In the genomic region with DNA sequence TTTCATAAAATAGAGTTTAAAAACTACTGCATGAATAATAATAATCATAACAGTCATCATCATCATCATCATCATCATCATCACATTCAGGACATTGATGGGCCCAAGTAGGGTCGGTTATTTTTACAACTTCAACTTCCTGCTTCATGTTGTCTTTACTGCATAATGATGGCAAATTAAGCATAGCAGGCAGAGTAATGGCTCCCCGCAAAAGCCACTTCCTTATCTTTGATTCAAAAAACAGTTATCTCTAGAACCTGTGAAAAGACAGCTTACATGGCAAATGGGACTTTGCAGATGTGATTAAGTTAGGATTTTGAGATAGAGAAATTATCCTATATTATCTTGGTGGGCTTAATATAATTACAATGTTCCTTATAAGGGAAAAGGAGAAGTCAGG, we compare ENCODE assay signal across 15 cellular contexts.
"Had no signal": no experiment of that assay in that cellular context is flagged by ENCODE, and none has a peak within 500 bp of the region (broad histone marks: within the 10 kb centered on the region; RNA-seq: fewer than 3 reads in every experiment).

No MANE protein-coding gene starts in this region.

- H3K4me1 ChIP-seq: upper lobe of right lung had no signal

- ATAC-seq: activated naive CD8-positive, alpha-beta T cell treated with anti-CD3 and anti-CD28 coated beads, Interleukin-2, amount 50 U/mL, for 24 hours; activated T-cell treated with anti-CD3 and anti-CD28 coated beads, Interleukin-2, amount 50 U/mL, for 72 hours; left lobe of liver; upper lobe of right lung had no signal

- H3K27ac Mint-ChIP-seq: activated naive CD8-positive, alpha-beta T cell treated with anti-CD3 and anti-CD28 coated beads, Interleukin-2, amount 50 U/mL, for 24 hours; activated T-cell treated with anti-CD3 and anti-CD28 coated beads, Interleukin-2, amount 50 U/mL, for 72 hours had no signal

- H3K27me3 Mint-ChIP-seq: activated naive CD8-positive, alpha-beta T cell treated with anti-CD3 and anti-CD28 coated beads, Interleukin-2, amount 50 U/mL, for 24 hours; T-cell had no signal

- H3K27ac ChIP-seq: neutrophil, thoracic aorta, upper lobe of right lung had no signal

- H3K4me3 Mint-ChIP-seq: activated naive CD8-positive, alpha-beta T cell treated with anti-CD3 and anti-CD28 coated beads, Interleukin-2, amount 50 U/mL, for 24 hours; activated T-cell treated with anti-CD3 and anti-CD28 coated beads, Interleukin-2, amount 50 U/mL, for 72 hours had no signal

- H3K4me3 ChIP-seq: thoracic aorta, upper lobe of right lung had no signal

- H3K9me3 ChIP-seq: neutrophil, thoracic aorta, upper lobe of right lung had no signal

- H3K36me3 ChIP-seq: neutrophil, thoracic aorta, upper lobe of right lung had no signal

- FAIRE-seq: bronchial epithelial cell had no signal

- H3K36me3 Mint-ChIP-seq: T-cell had no signal

- H3K27me3 ChIP-seq: neutrophil, upper lobe of right lung had no signal

- DNase-seq: activated CD4-positive, alpha-beta T cell treated with anti-CD3 and anti-CD28 coated beads, Interleukin-2, amount 50 U/mL, for 48 hours; activated CD8-positive, alpha-beta memory T cell treated with anti-CD3 and anti-CD28 coated beads, Interleukin-2, amount 50 U/mL, for 4 hours; activated gamma-delta T cell; activated naive CD8-positive, alpha-beta T cell treated with anti-CD3 and anti-CD28 coated beads, Interleukin-2, amount 50 U/mL, for 24 hours; activated T-cell treated with anti-CD3 and anti-CD28 coated beads, Interleukin-2, amount 50 U/mL, for 72 hours; aorta; stimulated activated CD4-positive, alpha-beta T cell treated with anti-CD3 and anti-CD28 coated beads, Interleukin-12 subunit alpha, Interleukin-12 subunit beta, amount 100 ng/mL, for 4 hours; stimulated activated CD4-positive, alpha-beta T cell treated with anti-CD3 and anti-CD28 coated beads, Interleukin-2, amount 100 ng/mL, for 24 hours; T-cell; T-helper 9 cell; upper lobe of right lung had no signal
